Comparison of ENCODE assay signal across 14 cellular contexts in genomic region chr2:237451582-237452469, GRCh38. TPM values are rescaled to one million over a fixed set of nuclear protein-coding genes. Genes with fewer than 3 reads are reported as not detected.
DNase-seq lines count a peak whose midpoint lies in the region; ATAC-seq and TF ChIP-seq lines count a peak whose summit lies in the region.
"Had no signal": no experiment of that assay in that cellular context is flagged by ENCODE, and none has a peak within 500 bp of the region (broad histone marks: within the 10 kb centered on the region; RNA-seq: fewer than 3 reads in every experiment).

No MANE protein-coding gene starts in this region.

- DNase-seq in AG04449 (ENCODE audit: low read depth, low spot score) (no peak), H7 (peak; percentile 87), epithelial cell of proximal tubule (ENCODE audit: low read depth) (no peak), mesenteric fat pad (ENCODE audit: low spot score) (peak; percentile 71), erythroblast (lab: John Stamatoyannopoulos, UW) (no peak)
- no peak for DNase-seq in activated T-cell treated with anti-CD3 and anti-CD28 coated beads, Interleukin-2, amount 50 U/mL, for 1 hour
- DNase-seq: activated naive CD4-positive, alpha-beta T cell treated with anti-CD3 and anti-CD28 coated beads, Interleukin-2, amount 50 U/mL, for 16 hours; GDM1; NCI-H2171 treated with DMSO at 0.1 percent for 48 hours had no signal

- CTCF ChIA-PET in AG04449 (lab: Yijun Ruan, JAX) = interaction anchor here (1.1 to 10.5 kb wide), 15 partner anchors 9 to 297 kb away, joined by 3 to 115 read pairs (median 14); no protein-coding TSS in a partner anchor

- TF ChIP-seq CTCF in AG04449 (IDR thresholded peaks at IDR 0.05; ENCODE audit: insufficient read depth, low read length, missing control alignments) (peak; percentile 81), epithelial cell of proximal tubule (conservative IDR thresholded peaks at IDR 0.05; ENCODE audit: low read depth, low read length) (peak; percentile 26)

- no peak for ATAC-seq in HG03108 (IDR thresholded peaks at IDR 0.05; ENCODE audit: unreplicated experiment)
- no peak for ATAC-seq in activated CD4-positive, CD25-positive, alpha-beta regulatory T cell treated with anti-CD3 and anti-CD28 coated beads, Interleukin-2, amount 50 U/mL, for 24 hours
- ATAC-seq: gastroesophageal sphincter had no signal

- no peak for TF ChIP-seq POLR2A in erythroblast (IDR thresholded peaks at IDR 0.05; ENCODE audit: low read length)

- H3K4me3 ChIP-seq in AG04449 (ENCODE audit: low read depth, low read length) (no peak overlapping the region), H7 (ENCODE audit: insufficient read depth, low read depth, low read length) (no peak overlapping the region), epithelial cell of proximal tubule (ENCODE audit: low read depth, low read length) (no peak overlapping the region)
- H3K4me3 ChIP-seq: gastroesophageal sphincter had no signal

- no peaks in the 10 kb centered on the region; the same call in 1 of the 2 replicates for H3K27me3 ChIP-seq in H7 (ENCODE audit: control insufficient read depth, insufficient read depth, low read length)
- H3K27me3 ChIP-seq: gastroesophageal sphincter had no signal

- POLR2A ChIA-PET in AG04449 (lab: Yijun Ruan, JAX) = interaction anchor here (0.7 to 1.0 kb wide), 6 partner anchors 10 to 263 kb away, joined by 3 to 4 read pairs (median 3); partner anchors contain the start of gene COL6A3

- H3K36me3 ChIP-seq in H7 (replicated peaks; ENCODE audit: control insufficient read depth, insufficient read depth, low read length) = no peaks in the 10 kb centered on the region
- H3K36me3 ChIP-seq: gastroesophageal sphincter, neutrophil had no signal

RNA-seq across cellular contexts. Expression of gene MLPH, which starts 35.2 kb away (rescaled TPM):
- total RNA-seq in H7 (2014; rRNA removed; shearing (Covaris generic)) = 1.1 and 6.1 TPM in 2 replicates
- total RNA-seq in epithelial cell of proximal tubule (35.4 and 36.0 TPM in 2 replicates), mesenteric fat pad (7.3 TPM)
- total RNA-seq: T-helper 1 cell treated with Interleukin-12 subunit alpha and Interleukin-12 subunit beta and Interleukin-4 antibody, amounts not matched to agents 30 ng/mL and 1 ng/mL, for 36 hours had no signal

RNA-seq across cellular contexts. Expression of gene COL6A3, which starts 37.9 kb away (rescaled TPM):
- total RNA-seq in H7 (2014; rRNA removed; shearing (Covaris generic)) = 5.1 and 7.0 TPM in 2 replicates
- 1.7 and 13.0 TPM in 2 replicates for total RNA-seq in epithelial cell of proximal tubule
- total RNA-seq in mesenteric fat pad = 409 TPM

Comparison
In these comparisons a context has a peak if more than half of its experiments do, and no peak if none do; other contexts are left out.
1. DNase-seq: peak in H7 (single experiment) and mesenteric fat pad (single experiment); none in AG04449 (single experiment), epithelial cell of proximal tubule (single experiment), activated T-cell treated with anti-CD3 and anti-CD28 coated beads, Interleukin-2, amount 50 U/mL, for 1 hour (single experiment) and erythroblast (0 of 2).
2. RNA of gene COL6A3, which starts 37.9 kb away (total RNA-seq): 409 TPM in mesenteric fat pad (single experiment); 1.7 to 13.0 TPM in epithelial cell of proximal tubule and 5.1 to 7.0 TPM in H7; every median in the first group is over 10 times any median in the second.